29 cellular contexts compared by ENCODE assay signal in genomic region chr16:17281052-17281451, GRCh38.
"Had no signal": no experiment of that assay in that cellular context is flagged by ENCODE, and none has a peak within 500 bp of the region (broad histone marks: within the 10 kb centered on the region; RNA-seq: fewer than 3 reads in every experiment).

No MANE protein-coding gene starts in this region.

- H3K36me3 Mint-ChIP-seq: naive thymus-derived CD4-positive, alpha-beta T cell; neural progenitor cell; type B pancreatic cell had no signal

- H3K27me3 Mint-ChIP-seq: naive thymus-derived CD4-positive, alpha-beta T cell had no signal

- H3K4me3 Mint-ChIP-seq: endodermal cell; naive thymus-derived CD4-positive, alpha-beta T cell; nephron; neural progenitor cell; type B pancreatic cell had no signal

- H3K4me1 ChIP-seq: heart right ventricle, left lung, prostate gland, right atrium auricular region had no signal

- H3K4me3 ChIP-seq: dorsolateral prefrontal cortex, esophagus muscularis mucosa, heart right ventricle, left lung, neural progenitor cell, prostate gland, right atrium auricular region, smooth muscle cell, stomach, thyroid gland had no signal

- H2AFZ ChIP-seq: neural progenitor cell had no signal

- H3K27ac Mint-ChIP-seq: endodermal cell, nephron, neural progenitor cell, type B pancreatic cell had no signal

- H3K4me2 ChIP-seq: neural progenitor cell, smooth muscle cell had no signal

- H3K27ac ChIP-seq: dorsolateral prefrontal cortex, epithelial cell of prostate, heart right ventricle, left lung, neural progenitor cell, prostate gland, right atrium auricular region, stomach, thyroid gland had no signal

- H3K36me3 ChIP-seq: esophagus muscularis mucosa, heart right ventricle, left lung, neural progenitor cell, prostate gland, right atrium auricular region, stomach, thyroid gland had no signal

- DNase-seq: dorsolateral prefrontal cortex; effector CD4-positive, alpha-beta T cell; endodermal cell; foreskin melanocyte; glutamatergic neuron; heart right ventricle; hippocampal formation; left cardiac atrium; left lung; mesenchymal stem cell; midbrain; naive thymus-derived CD4-positive, alpha-beta T cell; nucleus accumbens; stimulated activated CD4-positive, alpha-beta T cell treated with anti-CD3 and anti-CD28 coated beads, Interleukin-12 subunit alpha, Interleukin-12 subunit beta, amount 100 ng/mL, for 4 hours; stimulated activated CD4-positive, alpha-beta T cell treated with anti-CD3 and anti-CD28 coated beads, Interleukin-1b, Interleukin-23, amount 100 ng/mL, for 48 hours; stimulated activated CD4-positive, alpha-beta T cell treated with anti-CD3 and anti-CD28 coated beads, Interleukin-4, amount 100 ng/mL, for 1 hour; stimulated activated CD8-positive, alpha-beta memory T cell treated with anti-CD3 and anti-CD28 coated beads, Interleukin-4, amount 100 ng/mL, for 48 hours; stimulated activated naive CD4-positive, alpha-beta T cell treated with Interleukin-2 at 50 U/mL for 16 hours; stomach; thyroid gland had no signal

- H3K9me3 Mint-ChIP-seq: endodermal cell; naive thymus-derived CD4-positive, alpha-beta T cell; nephron; neural progenitor cell; type B pancreatic cell had no signal

- H3K9me3 ChIP-seq: esophagus muscularis mucosa, heart right ventricle, left lung, prostate gland, right atrium auricular region, stomach, thyroid gland had no signal

- H3K27me3 ChIP-seq: esophagus muscularis mucosa, left lung, neural progenitor cell, right atrium auricular region, stomach, thyroid gland had no signal

- ATAC-seq: heart right ventricle; left cardiac atrium; left lung; naive thymus-derived CD4-positive, alpha-beta T cell; sciatic nerve had no signal
